9 cellular contexts compared by ENCODE assay signal in genomic region chr9:136685792-136686533, GRCh38. TPM values are rescaled to one million over a fixed set of nuclear protein-coding genes. Genes with fewer than 3 reads are reported as not detected.
DNase-seq lines count a peak whose midpoint lies in the region; ATAC-seq and TF ChIP-seq lines count a peak whose summit lies in the region.
"Had no signal": no experiment of that assay in that cellular context is flagged by ENCODE, and none has a peak within 500 bp of the region (broad histone marks: within the 10 kb centered on the region; RNA-seq: fewer than 3 reads in every experiment).

No MANE protein-coding gene starts in this region.

- TF ChIP-seq CTCF in GM12865 (IDR thresholded peaks at IDR 0.05; ENCODE audit: insufficient read depth, low read depth, low read length, missing control alignments), result no peak
- TF ChIP-seq CTCF in psoas muscle (IDR thresholded peaks at IDR 0.05), result no peak
- TF ChIP-seq CTCF in GM20000 (IDR thresholded peaks at IDR 0.05; ENCODE audit: extremely low read depth, missing control alignments), result no peak

- peaks cover 27% of the 10 kb centered on the region for H3K27me3 ChIP-seq in SJCRH30
- no peaks in the 10 kb centered on the region for H3K27me3 ChIP-seq in psoas muscle (ENCODE audit: insufficient read depth in 3 of 3, low read length in 2 of 3)

- H3K9me3 ChIP-seq in SJCRH30 (replicated peaks), result no peaks in the 10 kb centered on the region
- H3K9me3 ChIP-seq in psoas muscle, result no peaks in the 10 kb centered on the region

- peaks cover 12% of the 10 kb centered on the region for H3K4me1 ChIP-seq in SJCRH30
- H3K4me1 ChIP-seq in psoas muscle, result peaks cover 33% of the 10 kb centered on the region

- DNase-seq in GM12865 (ENCODE audit: low read depth) (no peak), SJCRH30 (no peak), fibroblast of peridontal ligament (ENCODE audit: extremely low read depth) (peak; percentile 10), psoas muscle (peak in 1 of 2 donors; percentile 63), T1000 (lab: John Stamatoyannopoulos, UW) (no peak), GM20000 (ENCODE audit: low spot score) (no peak), Ammon's horn (ENCODE audit: low spot score) (no peak)
- no peak for DNase-seq in activated CD4-positive, CD25-positive, alpha-beta regulatory T cell (lab: John Stamatoyannopoulos, UW)

- no peaks in the 10 kb centered on the region for H3K36me3 ChIP-seq in SJCRH30
- no peaks in the 10 kb centered on the region for H3K36me3 ChIP-seq in psoas muscle (ENCODE audit: insufficient read depth in 1 of 2, low read depth in 1 of 2)

- H3K27ac ChIP-seq in SJCRH30 (no peak overlapping the region), psoas muscle (no peak overlapping the region)

- intact Hi-C loops in psoas muscle (cut with DNase I), result no loop called here

- H3K4me3 ChIP-seq in GM12865 (ENCODE audit: low read depth, low read length), result peak overlapping the region; percentile 89
- H3K4me3 ChIP-seq in SJCRH30, result peak overlapping the region; percentile 65
- peak overlapping the region; percentile 92 for H3K4me3 ChIP-seq in psoas muscle

- ATAC-seq in psoas muscle, result no peak

- WGBS in psoas muscle, 3 donors, result 45 to 48% (median 47%) methylated on average over 18 to 19 of the region's 19 CpGs

RNA-seq across cellular contexts. Expression of gene AGPAT2, which starts 1.3 kb away (rescaled TPM):
- 11.2 and 11.8 TPM in 2 replicates for total RNA-seq in SJCRH30 (2014; rRNA removed; shearing (Covaris generic))
- 10 to 100 TPM; 15.5 to 46.3 (median 31.5) TPM for total RNA-seq in psoas muscle
- polyA plus RNA-seq in psoas muscle, result 10 to 100 TPM; 25.9 to 66.5 (median 46.8) TPM

RNA-seq across cellular contexts. Expression of gene EGFL7, which starts 23.2 kb away (rescaled TPM):
- total RNA-seq in SJCRH30 (2014; rRNA removed; shearing (Covaris generic)), result 0.71 and 0.81 TPM in 2 replicates
- total RNA-seq in psoas muscle, result 10 to 100 TPM; 47.0 to 55.3 (median 48.8) TPM
- polyA plus RNA-seq in psoas muscle, result 10 to 100 TPM; 34.7 to 73.4 (median 48.4) TPM

RNA-seq across cellular contexts. Expression of gene DIPK1B, which starts 26.4 kb away (rescaled TPM):
- 5.0 and 6.1 TPM in 2 replicates for total RNA-seq in SJCRH30 (2014; rRNA removed; shearing (Covaris generic))
- total RNA-seq in psoas muscle, result 1 to 10 TPM; 1.4 to 2.7 (median 2.3) TPM
- polyA plus RNA-seq in psoas muscle, result 1 to 10 TPM; 2.2 to 5.3 (median 3.5) TPM

RNA-seq across cellular contexts. Expression of gene LCN10, which starts 56.8 kb away (rescaled TPM):
- 0.10 TPM in 1 of 2 replicates, not detected in the other for total RNA-seq in SJCRH30 (2014; rRNA removed; shearing (Covaris generic))
- 1 to 10 TPM in 3 of 4 donors, not detected in 1; 3.2 to 4.9 (median 4.1) TPM for total RNA-seq in psoas muscle
- polyA plus RNA-seq in psoas muscle, result 1 to 10 TPM; 3.0 to 4.6 (median 4.0) TPM
- total RNA-seq: M059J had no signal

Comparison
In these comparisons a context has a peak if more than half of its experiments do, and no peak if none do; other contexts are left out.
1. RNA of gene EGFL7, which starts 23.2 kb away (total RNA-seq): 47.0 to 55.3 TPM in psoas muscle; 0.71 to 0.81 TPM in SJCRH30; every median in the first group is over 10 times any median in the second.
2. Peak in every context shown above with its lines, with median percentiles within 50 percentile points of each other: H3K4me3 ChIP-seq.